In the genomic region with DNA sequence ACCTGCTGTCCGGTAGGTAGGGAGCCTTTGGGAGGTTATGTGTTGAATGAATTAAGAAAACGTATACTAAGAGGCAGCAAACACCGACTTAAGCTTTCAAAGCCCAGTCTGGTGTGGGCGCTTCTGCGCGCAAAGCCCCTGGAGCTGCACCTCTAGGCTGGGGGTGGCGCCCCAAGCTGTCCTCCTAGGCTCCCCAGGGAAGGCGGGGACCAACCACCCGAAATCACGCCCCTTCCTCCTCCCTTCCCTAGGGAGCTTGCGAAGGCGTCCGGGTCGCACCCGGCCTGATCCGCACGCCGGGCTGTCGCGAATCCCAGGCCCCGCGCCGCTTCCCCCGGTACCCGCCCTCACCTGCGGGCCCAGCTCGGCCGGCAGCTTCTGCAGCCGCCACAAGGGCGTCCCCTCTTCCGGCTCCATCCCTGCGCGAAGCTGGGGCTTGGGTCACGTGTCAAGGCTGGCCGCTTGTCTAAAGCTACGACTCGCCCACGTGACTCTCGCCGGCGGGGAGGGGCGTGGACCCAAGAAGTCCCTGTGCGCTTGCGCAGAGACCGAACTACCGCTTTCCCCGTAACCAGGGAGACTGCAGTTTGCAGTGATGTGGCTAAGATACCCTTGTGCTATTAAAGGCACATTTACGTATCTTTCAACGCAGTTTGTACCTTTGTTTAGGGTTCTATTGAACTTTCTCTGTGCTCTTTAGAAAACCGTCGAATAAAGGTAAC, we compare ENCODE assay signal across 1 cellular context.
TF ChIP-seq lines count a peak whose summit lies in the region.

COMMD8 (minus strand) TSS at position 468 of the 722 bp plus-strand sequence; CDS start at position 417, 51 bp downstream.

TF ChIP-seq in HepG2, 621 proteins besides CTCF, POLR2A, EP300 and RAD21 (continued from another document and continues in another):
- no peak for TF ChIP-seq E2F2 (CRISPR knock-in tag; IDR thresholded peaks at IDR 0.05; ENCODE audit: borderline replicate concordance)
- no peak for TF ChIP-seq NONO (IDR thresholded peaks at IDR 0.05)
- TF ChIP-seq NONO (CRISPR knock-in tag; conservative IDR thresholded peaks at IDR 0.05) = peak; percentile 78
- TF ChIP-seq PHF21A (CRISPR knock-in tag; IDR thresholded peaks at IDR 0.05) = no peak
- 0 out of 2 replicates have a peak, but pooled peaks have one; percentile 31 for TF ChIP-seq ERF (CRISPR knock-in tag; IDR thresholded peaks at IDR 0.05)
- TF ChIP-seq ZNF839 (CRISPR knock-in tag; IDR thresholded peaks at IDR 0.05; ENCODE audit: borderline replicate concordance) = no peak
- TF ChIP-seq, protein P1, sequence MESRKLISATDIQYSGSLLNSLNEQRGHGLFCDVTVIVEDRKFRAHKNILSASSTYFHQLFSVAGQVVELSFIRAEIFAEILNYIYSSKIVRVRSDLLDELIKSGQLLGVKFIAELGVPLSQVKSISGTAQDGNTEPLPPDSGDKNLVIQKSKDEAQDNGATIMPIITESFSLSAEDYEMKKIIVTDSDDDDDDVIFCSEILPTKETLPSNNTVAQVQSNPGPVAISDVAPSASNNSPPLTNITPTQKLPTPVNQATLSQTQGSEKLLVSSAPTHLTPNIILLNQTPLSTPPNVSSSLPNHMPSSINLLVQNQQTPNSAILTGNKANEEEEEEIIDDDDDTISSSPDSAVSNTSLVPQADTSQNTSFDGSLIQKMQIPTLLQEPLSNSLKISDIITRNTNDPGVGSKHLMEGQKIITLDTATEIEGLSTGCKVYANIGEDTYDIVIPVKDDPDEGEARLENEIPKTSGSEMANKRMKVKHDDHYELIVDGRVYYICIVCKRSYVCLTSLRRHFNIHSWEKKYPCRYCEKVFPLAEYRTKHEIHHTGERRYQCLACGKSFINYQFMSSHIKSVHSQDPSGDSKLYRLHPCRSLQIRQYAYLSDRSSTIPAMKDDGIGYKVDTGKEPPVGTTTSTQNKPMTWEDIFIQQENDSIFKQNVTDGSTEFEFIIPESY (CRISPR knock-in tag; IDR thresholded peaks at IDR 0.05) = no peak
- TF ChIP-seq ZNF709 (CRISPR knock-in tag; IDR thresholded peaks at IDR 0.05) = peak; percentile 68; the same call in 1 of the 2 replicates
- TF ChIP-seq TOPORS (CRISPR knock-in tag; IDR thresholded peaks at IDR 0.05) = no peak
- TF ChIP-seq ZNF678 (CRISPR knock-in tag; IDR thresholded peaks at IDR 0.05) = no peak
- no peak for TF ChIP-seq BRD4 (CRISPR knock-in tag; IDR thresholded peaks at IDR 0.05)
- TF ChIP-seq TCF7 (IDR thresholded peaks at IDR 0.05; ENCODE audit: low read depth) = no peak
- TF ChIP-seq ZNF780A (CRISPR knock-in tag; IDR thresholded peaks at IDR 0.05) = no peak
- TF ChIP-seq, protein P2, sequence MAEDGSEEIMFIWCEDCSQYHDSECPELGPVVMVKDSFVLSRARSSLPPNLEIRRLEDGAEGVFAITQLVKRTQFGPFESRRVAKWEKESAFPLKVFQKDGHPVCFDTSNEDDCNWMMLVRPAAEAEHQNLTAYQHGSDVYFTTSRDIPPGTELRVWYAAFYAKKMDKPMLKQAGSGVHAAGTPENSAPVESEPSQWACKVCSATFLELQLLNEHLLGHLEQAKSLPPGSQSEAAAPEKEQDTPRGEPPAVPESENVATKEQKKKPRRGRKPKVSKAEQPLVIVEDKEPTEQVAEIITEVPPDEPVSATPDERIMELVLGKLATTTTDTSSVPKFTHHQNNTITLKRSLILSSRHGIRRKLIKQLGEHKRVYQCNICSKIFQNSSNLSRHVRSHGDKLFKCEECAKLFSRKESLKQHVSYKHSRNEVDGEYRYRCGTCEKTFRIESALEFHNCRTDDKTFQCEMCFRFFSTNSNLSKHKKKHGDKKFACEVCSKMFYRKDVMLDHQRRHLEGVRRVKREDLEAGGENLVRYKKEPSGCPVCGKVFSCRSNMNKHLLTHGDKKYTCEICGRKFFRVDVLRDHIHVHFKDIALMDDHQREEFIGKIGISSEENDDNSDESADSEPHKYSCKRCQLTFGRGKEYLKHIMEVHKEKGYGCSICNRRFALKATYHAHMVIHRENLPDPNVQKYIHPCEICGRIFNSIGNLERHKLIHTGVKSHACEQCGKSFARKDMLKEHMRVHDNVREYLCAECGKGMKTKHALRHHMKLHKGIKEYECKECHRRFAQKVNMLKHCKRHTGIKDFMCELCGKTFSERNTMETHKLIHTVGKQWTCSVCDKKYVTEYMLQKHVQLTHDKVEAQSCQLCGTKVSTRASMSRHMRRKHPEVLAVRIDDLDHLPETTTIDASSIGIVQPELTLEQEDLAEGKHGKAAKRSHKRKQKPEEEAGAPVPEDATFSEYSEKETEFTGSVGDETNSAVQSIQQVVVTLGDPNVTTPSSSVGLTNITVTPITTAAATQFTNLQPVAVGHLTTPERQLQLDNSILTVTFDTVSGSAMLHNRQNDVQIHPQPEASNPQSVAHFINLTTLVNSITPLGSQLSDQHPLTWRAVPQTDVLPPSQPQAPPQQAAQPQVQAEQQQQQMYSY (CRISPR knock-in tag; IDR thresholded peaks at IDR 0.05) = peak; percentile 88
- no peak for TF ChIP-seq ZNF256 (CRISPR knock-in tag; conservative IDR thresholded peaks at IDR 0.05)
- TF ChIP-seq NFYC (CRISPR knock-in tag; IDR thresholded peaks at IDR 0.05) = peak; percentile 48; the same call in 1 of the 2 replicates
- peak; percentile 85 for TF ChIP-seq RFX1 (IDR thresholded peaks at IDR 0.05)
- TF ChIP-seq, protein P3, sequence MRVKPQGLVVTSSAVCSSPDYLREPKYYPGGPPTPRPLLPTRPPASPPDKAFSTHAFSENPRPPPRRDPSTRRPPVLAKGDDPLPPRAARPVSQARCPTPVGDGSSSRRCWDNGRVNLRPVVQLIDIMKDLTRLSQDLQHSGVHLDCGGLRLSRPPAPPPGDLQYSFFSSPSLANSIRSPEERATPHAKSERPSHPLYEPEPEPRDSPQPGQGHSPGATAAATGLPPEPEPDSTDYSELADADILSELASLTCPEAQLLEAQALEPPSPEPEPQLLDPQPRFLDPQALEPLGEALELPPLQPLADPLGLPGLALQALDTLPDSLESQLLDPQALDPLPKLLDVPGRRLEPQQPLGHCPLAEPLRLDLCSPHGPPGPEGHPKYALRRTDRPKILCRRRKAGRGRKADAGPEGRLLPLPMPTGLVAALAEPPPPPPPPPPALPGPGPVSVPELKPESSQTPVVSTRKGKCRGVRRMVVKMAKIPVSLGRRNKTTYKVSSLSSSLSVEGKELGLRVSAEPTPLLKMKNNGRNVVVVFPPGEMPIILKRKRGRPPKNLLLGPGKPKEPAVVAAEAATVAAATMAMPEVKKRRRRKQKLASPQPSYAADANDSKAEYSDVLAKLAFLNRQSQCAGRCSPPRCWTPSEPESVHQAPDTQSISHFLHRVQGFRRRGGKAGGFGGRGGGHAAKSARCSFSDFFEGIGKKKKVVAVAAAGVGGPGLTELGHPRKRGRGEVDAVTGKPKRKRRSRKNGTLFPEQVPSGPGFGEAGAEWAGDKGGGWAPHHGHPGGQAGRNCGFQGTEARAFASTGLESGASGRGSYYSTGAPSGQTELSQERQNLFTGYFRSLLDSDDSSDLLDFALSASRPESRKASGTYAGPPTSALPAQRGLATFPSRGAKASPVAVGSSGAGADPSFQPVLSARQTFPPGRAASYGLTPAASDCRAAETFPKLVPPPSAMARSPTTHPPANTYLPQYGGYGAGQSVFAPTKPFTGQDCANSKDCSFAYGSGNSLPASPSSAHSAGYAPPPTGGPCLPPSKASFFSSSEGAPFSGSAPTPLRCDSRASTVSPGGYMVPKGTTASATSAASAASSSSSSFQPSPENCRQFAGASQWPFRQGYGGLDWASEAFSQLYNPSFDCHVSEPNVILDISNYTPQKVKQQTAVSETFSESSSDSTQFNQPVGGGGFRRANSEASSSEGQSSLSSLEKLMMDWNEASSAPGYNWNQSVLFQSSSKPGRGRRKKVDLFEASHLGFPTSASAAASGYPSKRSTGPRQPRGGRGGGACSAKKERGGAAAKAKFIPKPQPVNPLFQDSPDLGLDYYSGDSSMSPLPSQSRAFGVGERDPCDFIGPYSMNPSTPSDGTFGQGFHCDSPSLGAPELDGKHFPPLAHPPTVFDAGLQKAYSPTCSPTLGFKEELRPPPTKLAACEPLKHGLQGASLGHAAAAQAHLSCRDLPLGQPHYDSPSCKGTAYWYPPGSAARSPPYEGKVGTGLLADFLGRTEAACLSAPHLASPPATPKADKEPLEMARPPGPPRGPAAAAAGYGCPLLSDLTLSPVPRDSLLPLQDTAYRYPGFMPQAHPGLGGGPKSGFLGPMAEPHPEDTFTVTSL (CRISPR knock-in tag; IDR thresholded peaks at IDR 0.05; ENCODE audit: borderline replicate concordance) = peak; percentile 33; the same call in 1 of the 2 replicates
- peak; percentile 82 for TF ChIP-seq RFX3 (CRISPR knock-in tag; IDR thresholded peaks at IDR 0.05)
- TF ChIP-seq KLF6 (CRISPR knock-in tag; IDR thresholded peaks at IDR 0.05) = peak; percentile 65; the same call in 1 of the 2 replicates
- no peak for TF ChIP-seq ZNF850 (CRISPR knock-in tag; conservative IDR thresholded peaks at IDR 0.05)
- TF ChIP-seq HCFC1 (IDR thresholded peaks at IDR 0.05; ENCODE audit: low read depth, low read length) = no peak
- TF ChIP-seq ZNF724P (CRISPR knock-in tag; IDR thresholded peaks at IDR 0.05; ENCODE audit: borderline replicate concordance) = peak; percentile 27; the same call in 1 of the 2 replicates
- TF ChIP-seq FOXO4 (CRISPR knock-in tag; conservative IDR thresholded peaks at IDR 0.05) = no peak
- TF ChIP-seq GFI1 (CRISPR knock-in tag; IDR thresholded peaks at IDR 0.05; ENCODE audit: borderline replicate concordance) = peak; percentile 44; the same call in 1 of the 2 replicates
- TF ChIP-seq HNRNPH1 (optimal IDR thresholded peaks at IDR 0.05; ENCODE audit: low read depth, low read length) = no peak
- TF ChIP-seq FOXJ3 (CRISPR knock-in tag; IDR thresholded peaks at IDR 0.05; ENCODE audit: borderline replicate concordance) = no peak
- TF ChIP-seq, protein P4, sequence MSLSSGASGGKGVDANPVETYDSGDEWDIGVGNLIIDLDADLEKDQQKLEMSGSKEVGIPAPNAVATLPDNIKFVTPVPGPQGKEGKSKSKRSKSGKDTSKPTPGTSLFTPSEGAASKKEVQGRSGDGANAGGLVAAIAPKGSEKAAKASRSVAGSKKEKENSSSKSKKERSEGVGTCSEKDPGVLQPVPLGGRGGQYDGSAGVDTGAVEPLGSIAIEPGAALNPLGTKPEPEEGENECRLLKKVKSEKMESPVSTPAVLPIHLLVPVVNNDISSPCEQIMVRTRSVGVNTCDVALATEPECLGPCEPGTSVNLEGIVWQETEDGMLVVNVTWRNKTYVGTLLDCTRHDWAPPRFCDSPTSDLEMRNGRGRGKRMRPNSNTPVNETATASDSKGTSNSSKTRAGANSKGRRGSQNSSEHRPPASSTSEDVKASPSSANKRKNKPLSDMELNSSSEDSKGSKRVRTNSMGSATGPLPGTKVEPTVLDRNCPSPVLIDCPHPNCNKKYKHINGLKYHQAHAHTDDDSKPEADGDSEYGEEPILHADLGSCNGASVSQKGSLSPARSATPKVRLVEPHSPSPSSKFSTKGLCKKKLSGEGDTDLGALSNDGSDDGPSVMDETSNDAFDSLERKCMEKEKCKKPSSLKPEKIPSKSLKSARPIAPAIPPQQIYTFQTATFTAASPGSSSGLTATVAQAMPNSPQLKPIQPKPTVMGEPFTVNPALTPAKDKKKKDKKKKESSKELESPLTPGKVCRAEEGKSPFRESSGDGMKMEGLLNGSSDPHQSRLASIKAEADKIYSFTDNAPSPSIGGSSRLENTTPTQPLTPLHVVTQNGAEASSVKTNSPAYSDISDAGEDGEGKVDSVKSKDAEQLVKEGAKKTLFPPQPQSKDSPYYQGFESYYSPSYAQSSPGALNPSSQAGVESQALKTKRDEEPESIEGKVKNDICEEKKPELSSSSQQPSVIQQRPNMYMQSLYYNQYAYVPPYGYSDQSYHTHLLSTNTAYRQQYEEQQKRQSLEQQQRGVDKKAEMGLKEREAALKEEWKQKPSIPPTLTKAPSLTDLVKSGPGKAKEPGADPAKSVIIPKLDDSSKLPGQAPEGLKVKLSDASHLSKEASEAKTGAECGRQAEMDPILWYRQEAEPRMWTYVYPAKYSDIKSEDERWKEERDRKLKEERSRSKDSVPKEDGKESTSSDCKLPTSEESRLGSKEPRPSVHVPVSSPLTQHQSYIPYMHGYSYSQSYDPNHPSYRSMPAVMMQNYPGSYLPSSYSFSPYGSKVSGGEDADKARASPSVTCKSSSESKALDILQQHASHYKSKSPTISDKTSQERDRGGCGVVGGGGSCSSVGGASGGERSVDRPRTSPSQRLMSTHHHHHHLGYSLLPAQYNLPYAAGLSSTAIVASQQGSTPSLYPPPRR (CRISPR knock-in tag; IDR thresholded peaks at IDR 0.05; ENCODE audit: borderline replicate concordance) = no peak
- TF ChIP-seq, protein P5, sequence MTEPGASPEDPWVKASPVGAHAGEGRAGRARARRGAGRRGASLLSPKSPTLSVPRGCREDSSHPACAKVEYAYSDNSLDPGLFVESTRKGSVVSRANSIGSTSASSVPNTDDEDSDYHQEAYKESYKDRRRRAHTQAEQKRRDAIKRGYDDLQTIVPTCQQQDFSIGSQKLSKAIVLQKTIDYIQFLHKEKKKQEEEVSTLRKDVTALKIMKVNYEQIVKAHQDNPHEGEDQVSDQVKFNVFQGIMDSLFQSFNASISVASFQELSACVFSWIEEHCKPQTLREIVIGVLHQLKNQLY (CRISPR knock-in tag; IDR thresholded peaks at IDR 0.05) = peak; percentile 57
- TF ChIP-seq SPEN (CRISPR knock-in tag; IDR thresholded peaks at IDR 0.05; ENCODE audit: low read depth) = peak; percentile 71; the same call in 1 of the 2 replicates
- TF ChIP-seq MNT (IDR thresholded peaks at IDR 0.05) = peak; percentile 99
- TF ChIP-seq TMF1 (CRISPR knock-in tag; IDR thresholded peaks at IDR 0.05; ENCODE audit: low read depth) = no peak
- TF ChIP-seq HDAC2 (CRISPR knock-in tag; IDR thresholded peaks at IDR 0.05) = 0 out of 2 replicates have a peak, but pooled peaks have one; percentile 25
